3 cellular contexts compared by ENCODE assay signal in the genomic region with DNA sequence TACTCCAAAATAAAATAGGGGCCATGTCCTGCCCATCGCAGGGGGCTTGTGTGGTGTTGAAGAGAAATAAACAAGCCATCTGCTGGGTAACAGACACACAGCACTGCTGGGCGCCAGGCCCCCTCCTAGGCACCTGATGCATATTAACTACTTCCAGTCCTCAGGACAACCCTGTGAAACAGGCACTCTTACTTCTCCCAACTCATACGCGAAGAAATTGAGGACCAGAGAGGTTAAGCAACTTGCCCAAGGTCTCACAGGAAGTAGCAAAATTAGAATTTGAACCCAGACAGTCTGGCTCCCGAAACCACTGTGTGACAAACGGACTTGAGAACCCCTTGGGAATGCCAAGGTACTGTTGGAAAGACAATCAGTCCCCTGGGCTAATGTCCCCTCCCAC.
TF ChIP-seq lines count a peak whose summit lies in the region.

No MANE protein-coding gene starts in this region.

TF ChIP-seq in A549, 52 proteins besides CTCF, POLR2A, EP300 and RAD21:
- peak; percentile 40 for TF ChIP-seq ZFP36 (IDR thresholded peaks at IDR 0.05; ENCODE audit: borderline replicate concordance, partially characterized antibody)
- TF ChIP-seq CHD2 (IDR thresholded peaks at IDR 0.05; ENCODE audit: low read length, partially characterized antibody), result no peak

TF ChIP-seq in HEK293, 187 proteins besides CTCF, POLR2A, EP300 and RAD21:
- TF ChIP-seq SCRT2 (tag by site-specific recombination; IDR thresholded peaks at IDR 0.05) (peak; percentile 52; the same call in 1 of the 2 replicates), ZNF239 (tag by site-specific recombination; IDR thresholded peaks at IDR 0.05) (no peak), ZNF768 (tag by site-specific recombination; IDR thresholded peaks at IDR 0.05) (peak; percentile 88)

TF ChIP-seq in K562, 482 proteins besides CTCF, POLR2A, EP300 and RAD21:
- TF ChIP-seq SREBF2 (CRISPR knock-in tag; IDR thresholded peaks at IDR 0.05), result no peak
- TF ChIP-seq, protein P1, sequence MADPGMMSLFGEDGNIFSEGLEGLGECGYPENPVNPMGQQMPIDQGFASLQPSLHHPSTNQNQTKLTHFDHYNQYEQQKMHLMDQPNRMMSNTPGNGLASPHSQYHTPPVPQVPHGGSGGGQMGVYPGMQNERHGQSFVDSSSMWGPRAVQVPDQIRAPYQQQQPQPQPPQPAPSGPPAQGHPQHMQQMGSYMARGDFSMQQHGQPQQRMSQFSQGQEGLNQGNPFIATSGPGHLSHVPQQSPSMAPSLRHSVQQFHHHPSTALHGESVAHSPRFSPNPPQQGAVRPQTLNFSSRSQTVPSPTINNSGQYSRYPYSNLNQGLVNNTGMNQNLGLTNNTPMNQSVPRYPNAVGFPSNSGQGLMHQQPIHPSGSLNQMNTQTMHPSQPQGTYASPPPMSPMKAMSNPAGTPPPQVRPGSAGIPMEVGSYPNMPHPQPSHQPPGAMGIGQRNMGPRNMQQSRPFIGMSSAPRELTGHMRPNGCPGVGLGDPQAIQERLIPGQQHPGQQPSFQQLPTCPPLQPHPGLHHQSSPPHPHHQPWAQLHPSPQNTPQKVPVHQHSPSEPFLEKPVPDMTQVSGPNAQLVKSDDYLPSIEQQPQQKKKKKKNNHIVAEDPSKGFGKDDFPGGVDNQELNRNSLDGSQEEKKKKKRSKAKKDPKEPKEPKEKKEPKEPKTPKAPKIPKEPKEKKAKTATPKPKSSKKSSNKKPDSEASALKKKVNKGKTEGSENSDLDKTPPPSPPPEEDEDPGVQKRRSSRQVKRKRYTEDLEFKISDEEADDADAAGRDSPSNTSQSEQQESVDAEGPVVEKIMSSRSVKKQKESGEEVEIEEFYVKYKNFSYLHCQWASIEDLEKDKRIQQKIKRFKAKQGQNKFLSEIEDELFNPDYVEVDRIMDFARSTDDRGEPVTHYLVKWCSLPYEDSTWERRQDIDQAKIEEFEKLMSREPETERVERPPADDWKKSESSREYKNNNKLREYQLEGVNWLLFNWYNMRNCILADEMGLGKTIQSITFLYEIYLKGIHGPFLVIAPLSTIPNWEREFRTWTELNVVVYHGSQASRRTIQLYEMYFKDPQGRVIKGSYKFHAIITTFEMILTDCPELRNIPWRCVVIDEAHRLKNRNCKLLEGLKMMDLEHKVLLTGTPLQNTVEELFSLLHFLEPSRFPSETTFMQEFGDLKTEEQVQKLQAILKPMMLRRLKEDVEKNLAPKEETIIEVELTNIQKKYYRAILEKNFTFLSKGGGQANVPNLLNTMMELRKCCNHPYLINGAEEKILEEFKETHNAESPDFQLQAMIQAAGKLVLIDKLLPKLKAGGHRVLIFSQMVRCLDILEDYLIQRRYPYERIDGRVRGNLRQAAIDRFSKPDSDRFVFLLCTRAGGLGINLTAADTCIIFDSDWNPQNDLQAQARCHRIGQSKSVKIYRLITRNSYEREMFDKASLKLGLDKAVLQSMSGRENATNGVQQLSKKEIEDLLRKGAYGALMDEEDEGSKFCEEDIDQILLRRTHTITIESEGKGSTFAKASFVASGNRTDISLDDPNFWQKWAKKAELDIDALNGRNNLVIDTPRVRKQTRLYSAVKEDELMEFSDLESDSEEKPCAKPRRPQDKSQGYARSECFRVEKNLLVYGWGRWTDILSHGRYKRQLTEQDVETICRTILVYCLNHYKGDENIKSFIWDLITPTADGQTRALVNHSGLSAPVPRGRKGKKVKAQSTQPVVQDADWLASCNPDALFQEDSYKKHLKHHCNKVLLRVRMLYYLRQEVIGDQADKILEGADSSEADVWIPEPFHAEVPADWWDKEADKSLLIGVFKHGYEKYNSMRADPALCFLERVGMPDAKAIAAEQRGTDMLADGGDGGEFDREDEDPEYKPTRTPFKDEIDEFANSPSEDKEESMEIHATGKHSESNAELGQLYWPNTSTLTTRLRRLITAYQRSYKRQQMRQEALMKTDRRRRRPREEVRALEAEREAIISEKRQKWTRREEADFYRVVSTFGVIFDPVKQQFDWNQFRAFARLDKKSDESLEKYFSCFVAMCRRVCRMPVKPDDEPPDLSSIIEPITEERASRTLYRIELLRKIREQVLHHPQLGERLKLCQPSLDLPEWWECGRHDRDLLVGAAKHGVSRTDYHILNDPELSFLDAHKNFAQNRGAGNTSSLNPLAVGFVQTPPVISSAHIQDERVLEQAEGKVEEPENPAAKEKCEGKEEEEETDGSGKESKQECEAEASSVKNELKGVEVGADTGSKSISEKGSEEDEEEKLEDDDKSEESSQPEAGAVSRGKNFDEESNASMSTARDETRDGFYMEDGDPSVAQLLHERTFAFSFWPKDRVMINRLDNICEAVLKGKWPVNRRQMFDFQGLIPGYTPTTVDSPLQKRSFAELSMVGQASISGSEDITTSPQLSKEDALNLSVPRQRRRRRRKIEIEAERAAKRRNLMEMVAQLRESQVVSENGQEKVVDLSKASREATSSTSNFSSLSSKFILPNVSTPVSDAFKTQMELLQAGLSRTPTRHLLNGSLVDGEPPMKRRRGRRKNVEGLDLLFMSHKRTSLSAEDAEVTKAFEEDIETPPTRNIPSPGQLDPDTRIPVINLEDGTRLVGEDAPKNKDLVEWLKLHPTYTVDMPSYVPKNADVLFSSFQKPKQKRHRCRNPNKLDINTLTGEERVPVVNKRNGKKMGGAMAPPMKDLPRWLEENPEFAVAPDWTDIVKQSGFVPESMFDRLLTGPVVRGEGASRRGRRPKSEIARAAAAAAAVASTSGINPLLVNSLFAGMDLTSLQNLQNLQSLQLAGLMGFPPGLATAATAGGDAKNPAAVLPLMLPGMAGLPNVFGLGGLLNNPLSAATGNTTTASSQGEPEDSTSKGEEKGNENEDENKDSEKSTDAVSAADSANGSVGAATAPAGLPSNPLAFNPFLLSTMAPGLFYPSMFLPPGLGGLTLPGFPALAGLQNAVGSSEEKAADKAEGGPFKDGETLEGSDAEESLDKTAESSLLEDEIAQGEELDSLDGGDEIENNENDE (IDR thresholded peaks at IDR 0.05; ENCODE audit: low read depth, low read length), result no peak
- peak; percentile 81 for TF ChIP-seq BCOR (IDR thresholded peaks at IDR 0.05)
- TF ChIP-seq RBM25 (IDR thresholded peaks at IDR 0.05; ENCODE audit: low read depth, low read length, severe bottlenecking), result peak; percentile 80
- TF ChIP-seq, protein P2, sequence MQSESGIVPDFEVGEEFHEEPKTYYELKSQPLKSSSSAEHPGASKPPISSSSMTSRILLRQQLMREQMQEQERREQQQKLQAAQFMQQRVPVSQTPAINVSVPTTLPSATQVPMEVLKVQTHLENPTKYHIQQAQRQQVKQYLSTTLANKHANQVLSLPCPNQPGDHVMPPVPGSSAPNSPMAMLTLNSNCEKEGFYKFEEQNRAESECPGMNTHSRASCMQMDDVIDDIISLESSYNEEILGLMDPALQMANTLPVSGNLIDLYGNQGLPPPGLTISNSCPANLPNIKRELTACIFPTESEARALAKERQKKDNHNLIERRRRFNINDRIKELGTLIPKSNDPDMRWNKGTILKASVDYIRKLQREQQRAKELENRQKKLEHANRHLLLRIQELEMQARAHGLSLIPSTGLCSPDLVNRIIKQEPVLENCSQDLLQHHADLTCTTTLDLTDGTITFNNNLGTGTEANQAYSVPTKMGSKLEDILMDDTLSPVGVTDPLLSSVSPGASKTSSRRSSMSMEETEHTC (IDR thresholded peaks at IDR 0.05), result no peak
- peak; percentile 70 for TF ChIP-seq ZFP36 (IDR thresholded peaks at IDR 0.05; ENCODE audit: low read depth, low read length, partially characterized antibody)
